ENCODE assay signal across 15 cellular contexts in the genomic region with DNA sequence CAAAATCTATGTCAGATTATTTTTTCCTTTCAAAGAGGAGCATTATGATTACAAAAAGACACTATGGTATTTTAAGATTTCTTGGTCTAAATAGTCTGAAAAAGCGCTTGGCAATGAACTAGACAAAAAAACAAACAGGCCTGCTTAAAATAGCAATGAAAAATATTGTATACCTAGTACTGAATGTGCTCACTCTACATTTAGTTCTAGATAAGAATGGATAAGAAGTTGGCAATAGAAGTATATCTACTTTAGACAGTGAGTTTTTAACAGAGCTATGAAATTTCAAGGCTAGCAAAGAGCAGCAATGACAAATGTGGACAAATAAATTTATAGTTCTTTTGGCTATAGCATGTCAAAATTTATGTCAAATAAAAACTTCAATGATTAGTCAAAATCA.
"Had no signal": no experiment of that assay in that cellular context is flagged by ENCODE, and none has a peak within 500 bp of the region (broad histone marks: within the 10 kb centered on the region; RNA-seq: fewer than 3 reads in every experiment).

No MANE protein-coding gene starts in this region.

- H3K4me1 ChIP-seq: colonic mucosa, lower lobe of right lung, prostate gland, right lobe of liver had no signal

- FAIRE-seq: endometrium, frontal cortex had no signal

- H3K4me3 ChIP-seq: colonic mucosa, lower lobe of right lung, ovary, prostate gland, right lobe of liver had no signal

- DNase-seq: colonic mucosa; effector CD4-positive, alpha-beta T cell; islet precursor cell; lower lobe of right lung; natural killer cell; ovary; right lobe of liver; stimulated activated CD4-positive, alpha-beta T cell treated with anti-CD3 and anti-CD28 coated beads, Interleukin-4, amount 100 ng/mL, for 24 hours; trophoblast cell had no signal

- ATAC-seq: esophagus mucosa; left lobe of liver; lower lobe of right lung; natural killer cell; right lobe of liver; stimulated activated memory B cell treated with anti-CD40 and anti-IgM and Interleukin-4, amounts not matched to agents 10 μg/mL and 1 μg/mL and 100 μg/mL, for 72 hours had no signal

- H3K27ac ChIP-seq: colonic mucosa, lower lobe of right lung, ovary, prostate gland, right lobe of liver had no signal

- H3K36me3 ChIP-seq: colonic mucosa, ovary, prostate gland, right lobe of liver had no signal

- H3K9me3 ChIP-seq: colonic mucosa, lower lobe of right lung, ovary, prostate gland, right lobe of liver had no signal

- H3K27me3 ChIP-seq: colonic mucosa, ovary, right lobe of liver had no signal
